ENCODE assay signal across 9 cellular contexts in genomic region chr3:188052229-188052965, GRCh38.
DNase-seq lines count a peak whose midpoint lies in the region; ATAC-seq, FAIRE-seq and TF ChIP-seq lines count a peak whose summit lies in the region.
"Had no signal": no experiment of that assay in that cellular context is flagged by ENCODE, and none has a peak within 500 bp of the region (broad histone marks: within the 10 kb centered on the region; RNA-seq: fewer than 3 reads in every experiment).

No MANE protein-coding gene starts in this region.

- no peaks in the 10 kb centered on the region for H3K9me3 Mint-ChIP-seq in nephron
- H3K9me3 Mint-ChIP-seq in effector memory CD8-positive, alpha-beta T cell = no peaks in the 10 kb centered on the region
- H3K9me3 Mint-ChIP-seq: CD14-positive monocyte had no signal

- no peak overlapping the region for H3K27ac ChIP-seq in AG04450 (ENCODE audit: low read depth, low read length)

- H3K27ac Mint-ChIP-seq in nephron = peak overlapping the region; percentile 56 to 80 (median 61)
- H3K27ac Mint-ChIP-seq in effector memory CD8-positive, alpha-beta T cell = peak overlapping the region in 1 of 2 donors; percentile 29

- DNase-seq in AG04450 (ENCODE audit: low read depth, low spot score) (no peak), SK-N-DZ (ENCODE audit: low spot score) (peak; percentile 62), foreskin melanocyte (peak; percentile 98), COLO668 (lab: John Stamatoyannopoulos, UW; ENCODE audit: unreplicated experiment) (no peak), H54 (ENCODE audit: insufficient read length, low spot score) (no peak)
- DNase-seq in effector memory CD8-positive, alpha-beta T cell = no peak
- no peak for DNase-seq in activated CD4-positive, alpha-beta T cell treated with anti-CD3 and anti-CD28 coated beads, Interleukin-2, amount 50 U/mL, for 48 hours

- no peaks in the 10 kb centered on the region for H3K27me3 ChIP-seq in AG04450 (ENCODE audit: control insufficient read depth, insufficient read depth, low read length)

- peak; percentile 35 for TF ChIP-seq CTCF in AG04450 (IDR thresholded peaks at IDR 0.05; ENCODE audit: low read depth, low read length)
- peak; percentile 43 to 53 (median 48) for TF ChIP-seq CTCF in nephron (IDR thresholded peaks at IDR 0.05; ENCODE audit: unreplicated experiment in 3 of 3)

- H3K9me3 ChIP-seq in AG04450 (ENCODE audit: control insufficient read depth, insufficient read depth, low read length) = no peaks in the 10 kb centered on the region

- peaks cover 32% of the 10 kb centered on the region for H3K4me1 Mint-ChIP-seq in nephron
- peaks cover 14 to 17% of the 10 kb centered on the region in 2 donors for H3K4me1 Mint-ChIP-seq in effector memory CD8-positive, alpha-beta T cell (ENCODE audit: low read depth in 2 of 2)

- no peak overlapping the region for H3K4me3 ChIP-seq in AG04450 (ENCODE audit: low read depth, low read length)

- TF ChIP-seq POLR2A in H54 (IDR thresholded peaks at IDR 0.05; ENCODE audit: low read depth, low read length) = no peak

- H3K36me3 Mint-ChIP-seq in nephron (ENCODE audit: low read depth) = no peaks in the 10 kb centered on the region
- no peaks in the 10 kb centered on the region for H3K36me3 Mint-ChIP-seq in effector memory CD8-positive, alpha-beta T cell (ENCODE audit: insufficient read depth)
- H3K36me3 Mint-ChIP-seq: CD14-positive monocyte had no signal

- H3K4me3 Mint-ChIP-seq in nephron = peak overlapping the region in 1 of 3 experiments; percentile 38
- H3K4me3 Mint-ChIP-seq in effector memory CD8-positive, alpha-beta T cell = no peak overlapping the region
- H3K4me3 Mint-ChIP-seq: CD14-positive monocyte had no signal

- POLR2A ChIA-PET in AG04450 (lab: Yijun Ruan, JAX) = interaction anchor here (0.5 kb wide), 1 partner anchor 114 kb away, joined by 3 read pairs; no protein-coding TSS in a partner anchor

- FAIRE-seq in H54 (lab: Jason Lieb, UNC) = no peak

- no peak for ATAC-seq in effector memory CD8-positive, alpha-beta T cell (replicated peaks)

- CTCF ChIA-PET in AG04450 (lab: Charles Lee) = no interaction called here

- peaks cover 7% of the 10 kb centered on the region for H3K27me3 Mint-ChIP-seq in nephron (ENCODE audit: low read depth)
- H3K27me3 Mint-ChIP-seq in effector memory CD8-positive, alpha-beta T cell = no peaks in the 10 kb centered on the region

Comparison
In these comparisons a context has a peak if more than half of its experiments do, and no peak if none do; other contexts are left out.
1. DNase-seq: peak in SK-N-DZ (single experiment) and foreskin melanocyte (single experiment); none in AG04450 (single experiment), effector memory CD8-positive, alpha-beta T cell (0 of 3), COLO668 (single experiment), H54 (single experiment) and activated CD4-positive, alpha-beta T cell treated with anti-CD3 and anti-CD28 coated beads, Interleukin-2, amount 50 U/mL, for 48 hours (0 of 2).